Comparison of ENCODE assay signal across 12 cellular contexts in the genomic region with DNA sequence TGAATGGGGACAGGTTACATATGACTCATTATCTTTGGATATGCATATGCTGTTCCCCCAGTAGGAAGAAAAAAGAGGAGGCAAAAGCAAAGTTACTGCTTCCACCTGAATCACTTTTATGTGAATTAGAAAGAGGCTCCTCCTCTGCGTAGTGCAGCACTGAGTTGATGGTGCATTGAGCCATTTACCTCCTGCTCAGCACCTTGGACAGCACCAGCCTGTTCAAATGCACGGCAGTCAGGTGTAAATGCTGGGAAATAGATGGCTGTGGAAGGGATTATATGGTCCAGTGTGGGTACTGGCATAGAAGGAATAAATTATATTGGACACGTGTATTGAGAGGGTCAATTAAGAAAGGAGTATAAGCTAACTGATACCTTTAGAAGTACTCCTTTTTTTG.
DNase-seq lines count a peak whose midpoint lies in the region; ATAC-seq, FAIRE-seq and TF ChIP-seq lines count a peak whose summit lies in the region.
"Had no signal": no experiment of that assay in that cellular context is flagged by ENCODE, and none has a peak within 500 bp of the region (broad histone marks: within the 10 kb centered on the region; RNA-seq: fewer than 3 reads in every experiment).

No MANE protein-coding gene starts in this region.

- H3K4me1 ChIP-seq in pancreas = no peaks in the 10 kb centered on the region

- DNase-seq in DMS53 (lab: John Stamatoyannopoulos, UW) (peak; percentile 34), DMS53 treated with DMSO at 0.1 percent for 48 hours (lab: John Stamatoyannopoulos, UW; ENCODE audit: unreplicated experiment) (no peak), NB4 (ENCODE audit: low read depth) (peak; percentile 44), ecto neural progenitor cell (ENCODE audit: low spot score) (peak; percentile 74), pancreas (peak; percentile 17 to 63 (median 38)), GM19238 (ENCODE audit: insufficient read length, low spot score) (no peak), NCI-H1436 (lab: John Stamatoyannopoulos, UW) (no peak)
- DNase-seq: activated CD8-positive, alpha-beta memory T cell treated with anti-CD3 and anti-CD28 coated beads, Interleukin-2, amount 50 U/mL, for 4 hours; NCI-H510A had no signal

- no peaks in the 10 kb centered on the region for H3K9me3 ChIP-seq in pancreas
- H3K9me3 ChIP-seq: neutrophil had no signal

- no peak for FAIRE-seq in pancreas (lab: Jason Lieb, UNC)
- FAIRE-seq: A204.1 had no signal

- TF ChIP-seq POLR2A in NB4 (IDR thresholded peaks at IDR 0.05; ENCODE audit: extremely low read depth, insufficient read length) = no peak

- H3K4me3 ChIP-seq in NB4 (ENCODE audit: low read depth, low read length) (no peak overlapping the region), pancreas (no peak overlapping the region)

- no peak overlapping the region for H3K27ac ChIP-seq in pancreas
- H3K27ac ChIP-seq: neutrophil had no signal

- H3K36me3 ChIP-seq in pancreas = no peaks in the 10 kb centered on the region
- H3K36me3 ChIP-seq: neutrophil had no signal

- WGBS in pancreas, 2 donors = 5 to 6% methylated on average over 3 of the region's 3 CpGs

- H3K27me3 ChIP-seq in pancreas = no peaks in the 10 kb centered on the region
- H3K27me3 ChIP-seq: neutrophil had no signal

- ATAC-seq in pancreas = peak in 3 of 4 donors; percentile 47 to 88 (median 67)
- no peak for ATAC-seq in HG03432 (IDR thresholded peaks at IDR 0.05; ENCODE audit: unreplicated experiment)

- TF ChIP-seq CTCF in NB4 (IDR thresholded peaks at IDR 0.05; ENCODE audit: low read depth, low read length) (no peak), pancreas (IDR thresholded peaks at IDR 0.05) (no peak)

- intact Hi-C loops in pancreas (cut with DNase I) = no loop called here

Comparison
In these comparisons a context has a peak if more than half of its experiments do, and no peak if none do; other contexts are left out.
1. DNase-seq: peak in DMS53 (single experiment), NB4 (single experiment), ecto neural progenitor cell (single experiment) and pancreas (6 of 6); none in DMS53 treated with DMSO at 0.1 percent for 48 hours (single experiment), GM19238 (single experiment) and NCI-H1436 (single experiment).